ENCODE assay signal across 1 cellular context in genomic region chr10:7339503-7339902, GRCh38.
TF ChIP-seq lines count a peak whose summit lies in the region.

No MANE protein-coding gene starts in this region.

TF ChIP-seq in GM23338, 12 proteins besides CTCF, POLR2A, EP300 and RAD21 (continued from another document):
- TF ChIP-seq ETS1 (IDR thresholded peaks at IDR 0.05): no peak
- TF ChIP-seq EZH2 (IDR thresholded peaks at IDR 0.05; ENCODE audit: low read depth, unreplicated experiment): no peak
- no peak for TF ChIP-seq REST (IDR thresholded peaks at IDR 0.05; ENCODE audit: unreplicated experiment)
- TF ChIP-seq ZNF331 (CRISPR knock-in tag; IDR thresholded peaks at IDR 0.05; ENCODE audit: low read depth): no peak
- TF ChIP-seq ZNF114 (CRISPR knock-in tag; IDR thresholded peaks at IDR 0.05): no peak
